ENCODE assay signal across 16 cellular contexts in the genomic region with DNA sequence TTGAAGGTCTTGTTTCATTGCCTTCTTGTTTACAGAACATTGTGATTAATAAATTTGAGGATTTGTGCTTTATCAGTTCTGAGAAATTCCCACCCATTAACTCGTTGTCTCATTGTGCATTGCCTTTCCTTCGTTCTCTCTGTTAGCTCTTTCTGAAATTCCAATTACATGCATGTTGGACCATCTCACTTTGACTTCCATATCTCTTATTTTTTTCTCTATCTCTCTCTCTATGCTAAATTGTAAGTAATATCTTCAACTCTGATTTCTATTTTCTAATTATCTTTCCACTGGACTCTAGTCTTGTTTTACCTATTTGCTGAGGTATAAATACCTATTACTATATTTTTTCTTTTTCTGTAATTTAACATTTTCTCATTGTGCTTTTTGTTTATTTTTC.
A peak's percentile ranks its signal among the peaks of the same experiment; 100 is the strongest.
DNase-seq lines count a peak whose midpoint lies in the region; ATAC-seq and TF ChIP-seq lines count a peak whose summit lies in the region.
"Had no signal": no experiment of that assay in that cellular context is flagged by ENCODE, and none has a peak within 500 bp of the region (broad histone marks: within the 10 kb centered on the region; RNA-seq: fewer than 3 reads in every experiment).

No MANE protein-coding gene starts in this region.

- no peak for DNase-seq in natural killer cell treated with Interleukin-12 subunit alpha and Interleukin-12 subunit beta and Interleukin-15 and Interleukin-18, amount 100 ng/mL, for 72 hours (ENCODE audit: low spot score)
- DNase-seq in natural killer cell: no peak
- no peak for DNase-seq in effector memory CD8-positive, alpha-beta T cell
- DNase-seq in epidermal melanocyte (ENCODE audit: insufficient read length, low spot score): no peak
- no peak for DNase-seq in heart right ventricle
- DNase-seq: BE2C; KG1; NCI-H187; NCI-H2107; NCI-H510A; NCI-H748 treated with DMSO at 0.1 percent for 48 hours; NK-92 treated with Interleukin-12 subunit alpha and Interleukin-12 subunit beta, amount 100 ng/mL, for 24 hours; OCI-M1; RPMI8226 had no signal

- H3K4me3 ChIP-seq in heart right ventricle: no peak overlapping the region

- H3K4me1 Mint-ChIP-seq in natural killer cell treated with Interleukin-12 subunit alpha and Interleukin-12 subunit beta and Interleukin-15 and Interleukin-18, amount 100 ng/mL, for 72 hours (ENCODE audit: low read depth in 2 of 2): peaks cover 14 to 29% of the 10 kb centered on the region in 2 donors
- peaks cover 22 to 23% of the 10 kb centered on the region in 2 donors for H3K4me1 Mint-ChIP-seq in natural killer cell
- H3K4me1 Mint-ChIP-seq in effector memory CD8-positive, alpha-beta T cell (ENCODE audit: low read depth in 2 of 2): peaks cover 16 to 20% of the 10 kb centered on the region in 2 donors

- intact Hi-C loops in natural killer cell (cut with micrococcal nuclease) (no loop called here), heart right ventricle (cut with DNase I) (no loop called here)

- H3K27me3 Mint-ChIP-seq in natural killer cell treated with Interleukin-12 subunit alpha and Interleukin-12 subunit beta and Interleukin-15 and Interleukin-18, amount 100 ng/mL, for 72 hours: no peaks in the 10 kb centered on the region
- H3K27me3 Mint-ChIP-seq in natural killer cell (ENCODE audit: low read depth in 2 of 2): no peaks in the 10 kb centered on the region
- no peaks in the 10 kb centered on the region for H3K27me3 Mint-ChIP-seq in effector memory CD8-positive, alpha-beta T cell

- H3K4me1 ChIP-seq in heart right ventricle: peaks cover 0 to 19% (median 12%) of the 10 kb centered on the region in 9 donors

- no peak for ATAC-seq in natural killer cell treated with Interleukin-12 subunit alpha and Interleukin-12 subunit beta and Interleukin-15 and Interleukin-18, amount 100 ng/mL, for 72 hours
- ATAC-seq in natural killer cell (no peak), GM18517 (IDR thresholded peaks at IDR 0.05; ENCODE audit: unreplicated experiment) (no peak), heart right ventricle (no peak)
- no peak for ATAC-seq in effector memory CD8-positive, alpha-beta T cell (replicated peaks)

- H3K36me3 ChIP-seq in heart right ventricle: no peaks in the 10 kb centered on the region
- H3K36me3 ChIP-seq: BE2C had no signal

- H3K9me3 Mint-ChIP-seq in natural killer cell treated with Interleukin-12 subunit alpha and Interleukin-12 subunit beta and Interleukin-15 and Interleukin-18, amount 100 ng/mL, for 72 hours: no peaks in the 10 kb centered on the region
- no peaks in the 10 kb centered on the region for H3K9me3 Mint-ChIP-seq in natural killer cell
- H3K9me3 Mint-ChIP-seq in effector memory CD8-positive, alpha-beta T cell: no peaks in the 10 kb centered on the region

- H3K27me3 ChIP-seq in heart right ventricle: no peaks in the 10 kb centered on the region
- H3K27me3 ChIP-seq: BE2C had no signal

- H3K9me3 ChIP-seq in heart right ventricle: peaks cover 0 to 4% (median 0%) of the 10 kb centered on the region in 11 donors
- H3K9me3 ChIP-seq: BE2C had no signal

- no peak for TF ChIP-seq CTCF in natural killer cell (IDR thresholded peaks at IDR 0.05)
- no peak for TF ChIP-seq CTCF in VCaP (conservative IDR thresholded peaks at IDR 0.05)
- TF ChIP-seq CTCF in heart right ventricle (IDR thresholded peaks at IDR 0.05): no peak

- H3K4me3 Mint-ChIP-seq in natural killer cell treated with Interleukin-12 subunit alpha and Interleukin-12 subunit beta and Interleukin-15 and Interleukin-18, amount 100 ng/mL, for 72 hours: peak overlapping the region; percentile 60
- H3K4me3 Mint-ChIP-seq in natural killer cell: no peak overlapping the region
- no peak overlapping the region for H3K4me3 Mint-ChIP-seq in effector memory CD8-positive, alpha-beta T cell

- H3K27ac Mint-ChIP-seq in natural killer cell treated with Interleukin-12 subunit alpha and Interleukin-12 subunit beta and Interleukin-15 and Interleukin-18, amount 100 ng/mL, for 72 hours: no peak overlapping the region
- H3K27ac Mint-ChIP-seq in natural killer cell: no peak overlapping the region
- peak overlapping the region; percentile 19 to 84 for H3K27ac Mint-ChIP-seq in effector memory CD8-positive, alpha-beta T cell

- WGBS in heart right ventricle, 2 donors: 91 to 97% methylated on average over 2 of the region's 2 CpGs

- H3K27ac ChIP-seq in VCaP (peak overlapping the region; percentile 65), heart right ventricle (no peak overlapping the region)

- H3K36me3 Mint-ChIP-seq in natural killer cell treated with Interleukin-12 subunit alpha and Interleukin-12 subunit beta and Interleukin-15 and Interleukin-18, amount 100 ng/mL, for 72 hours: no peaks in the 10 kb centered on the region
- no peaks in the 10 kb centered on the region for H3K36me3 Mint-ChIP-seq in natural killer cell
- peaks cover 6% of the 10 kb centered on the region for H3K36me3 Mint-ChIP-seq in effector memory CD8-positive, alpha-beta T cell (ENCODE audit: insufficient read depth)

Comparison
In these comparisons a context has a peak if more than half of its experiments do, and no peak if none do; other contexts are left out.
1. H3K27ac Mint-ChIP-seq: peak in effector memory CD8-positive, alpha-beta T cell (2 of 2); none in natural killer cell treated with Interleukin-12 subunit alpha and Interleukin-12 subunit beta and Interleukin-15 and Interleukin-18, amount 100 ng/mL, for 72 hours (0 of 2) and natural killer cell (0 of 2).